1 cellular context compared by ENCODE assay signal in the genomic region with DNA sequence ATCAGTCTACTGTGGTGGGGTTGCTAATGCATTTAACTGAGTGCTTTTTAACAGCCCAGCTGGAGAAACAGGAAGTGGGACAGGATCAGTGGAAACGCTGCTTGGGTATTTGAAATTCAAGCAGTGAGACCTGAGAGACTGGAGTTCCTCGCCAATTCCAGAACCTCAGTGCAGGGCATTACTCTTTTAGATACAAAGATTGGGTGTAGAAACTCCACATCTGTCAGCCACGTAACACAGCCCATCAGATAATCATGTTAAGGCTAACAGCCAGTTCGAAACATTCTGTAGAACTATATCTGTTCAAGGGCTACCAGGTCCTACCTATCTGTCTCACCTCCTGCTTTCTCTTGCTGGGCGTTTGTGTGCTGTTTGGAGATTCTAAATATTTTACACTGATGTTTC.
TF ChIP-seq lines count a peak whose summit lies in the region.

No MANE protein-coding gene starts in this region.

TF ChIP-seq in K562, 482 proteins besides CTCF, POLR2A, EP300 and RAD21 (continued from another document):
- no peak for TF ChIP-seq HSF4 (CRISPR knock-in tag; IDR thresholded peaks at IDR 0.05; ENCODE audit: borderline replicate concordance)
- no peak for TF ChIP-seq GABPB2 (CRISPR knock-in tag; conservative IDR thresholded peaks at IDR 0.05)
- TF ChIP-seq, protein P1, sequence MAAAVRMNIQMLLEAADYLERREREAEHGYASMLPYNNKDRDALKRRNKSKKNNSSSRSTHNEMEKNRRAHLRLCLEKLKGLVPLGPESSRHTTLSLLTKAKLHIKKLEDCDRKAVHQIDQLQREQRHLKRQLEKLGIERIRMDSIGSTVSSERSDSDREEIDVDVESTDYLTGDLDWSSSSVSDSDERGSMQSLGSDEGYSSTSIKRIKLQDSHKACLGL (CRISPR knock-in tag; IDR thresholded peaks at IDR 0.05; ENCODE audit: borderline replicate concordance, poor library complexity, severe bottlenecking), result no peak
- peak; percentile 88 for TF ChIP-seq CBFA2T3 (IDR thresholded peaks at IDR 0.05)
- TF ChIP-seq, protein P2, sequence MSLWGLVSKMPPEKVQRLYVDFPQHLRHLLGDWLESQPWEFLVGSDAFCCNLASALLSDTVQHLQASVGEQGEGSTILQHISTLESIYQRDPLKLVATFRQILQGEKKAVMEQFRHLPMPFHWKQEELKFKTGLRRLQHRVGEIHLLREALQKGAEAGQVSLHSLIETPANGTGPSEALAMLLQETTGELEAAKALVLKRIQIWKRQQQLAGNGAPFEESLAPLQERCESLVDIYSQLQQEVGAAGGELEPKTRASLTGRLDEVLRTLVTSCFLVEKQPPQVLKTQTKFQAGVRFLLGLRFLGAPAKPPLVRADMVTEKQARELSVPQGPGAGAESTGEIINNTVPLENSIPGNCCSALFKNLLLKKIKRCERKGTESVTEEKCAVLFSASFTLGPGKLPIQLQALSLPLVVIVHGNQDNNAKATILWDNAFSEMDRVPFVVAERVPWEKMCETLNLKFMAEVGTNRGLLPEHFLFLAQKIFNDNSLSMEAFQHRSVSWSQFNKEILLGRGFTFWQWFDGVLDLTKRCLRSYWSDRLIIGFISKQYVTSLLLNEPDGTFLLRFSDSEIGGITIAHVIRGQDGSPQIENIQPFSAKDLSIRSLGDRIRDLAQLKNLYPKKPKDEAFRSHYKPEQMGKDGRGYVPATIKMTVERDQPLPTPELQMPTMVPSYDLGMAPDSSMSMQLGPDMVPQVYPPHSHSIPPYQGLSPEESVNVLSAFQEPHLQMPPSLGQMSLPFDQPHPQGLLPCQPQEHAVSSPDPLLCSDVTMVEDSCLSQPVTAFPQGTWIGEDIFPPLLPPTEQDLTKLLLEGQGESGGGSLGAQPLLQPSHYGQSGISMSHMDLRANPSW (CRISPR knock-in tag; IDR thresholded peaks at IDR 0.05), result no peak
- no peak for TF ChIP-seq EGR1 (conservative IDR thresholded peaks at IDR 0.05)
- no peak for TF ChIP-seq WHSC1 (IDR thresholded peaks at IDR 0.05; ENCODE audit: low read length)
- no peak for TF ChIP-seq KAT8 (IDR thresholded peaks at IDR 0.05; ENCODE audit: low read depth)
- TF ChIP-seq MXI1 (IDR thresholded peaks at IDR 0.05; ENCODE audit: low read depth, low read length), result 0 out of 2 replicates have a peak, but pooled peaks have one; percentile 12
- TF ChIP-seq SLC30A9 (CRISPR knock-in tag; IDR thresholded peaks at IDR 0.05), result no peak
- TF ChIP-seq TCF3 (CRISPR knock-in tag; IDR thresholded peaks at IDR 0.05), result peak; percentile 64
- no peak for TF ChIP-seq SAP30 (IDR thresholded peaks at IDR 0.05; ENCODE audit: borderline replicate concordance, insufficient read depth, low read depth, low read length, poor library complexity, severe bottlenecking)
- TF ChIP-seq, protein P3, sequence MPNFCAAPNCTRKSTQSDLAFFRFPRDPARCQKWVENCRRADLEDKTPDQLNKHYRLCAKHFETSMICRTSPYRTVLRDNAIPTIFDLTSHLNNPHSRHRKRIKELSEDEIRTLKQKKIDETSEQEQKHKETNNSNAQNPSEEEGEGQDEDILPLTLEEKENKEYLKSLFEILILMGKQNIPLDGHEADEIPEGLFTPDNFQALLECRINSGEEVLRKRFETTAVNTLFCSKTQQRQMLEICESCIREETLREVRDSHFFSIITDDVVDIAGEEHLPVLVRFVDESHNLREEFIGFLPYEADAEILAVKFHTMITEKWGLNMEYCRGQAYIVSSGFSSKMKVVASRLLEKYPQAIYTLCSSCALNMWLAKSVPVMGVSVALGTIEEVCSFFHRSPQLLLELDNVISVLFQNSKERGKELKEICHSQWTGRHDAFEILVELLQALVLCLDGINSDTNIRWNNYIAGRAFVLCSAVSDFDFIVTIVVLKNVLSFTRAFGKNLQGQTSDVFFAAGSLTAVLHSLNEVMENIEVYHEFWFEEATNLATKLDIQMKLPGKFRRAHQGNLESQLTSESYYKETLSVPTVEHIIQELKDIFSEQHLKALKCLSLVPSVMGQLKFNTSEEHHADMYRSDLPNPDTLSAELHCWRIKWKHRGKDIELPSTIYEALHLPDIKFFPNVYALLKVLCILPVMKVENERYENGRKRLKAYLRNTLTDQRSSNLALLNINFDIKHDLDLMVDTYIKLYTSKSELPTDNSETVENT (CRISPR knock-in tag; IDR thresholded peaks at IDR 0.05), result no peak
- TF ChIP-seq NFIC (IDR thresholded peaks at IDR 0.05), result peak; percentile 54
TF ChIP-seq in K562: peak in this region for 23.
